Comparison of ENCODE assay signal across 20 cellular contexts in genomic region chr6:17721671-17722070, GRCh38. TPM values are rescaled to one million over a fixed set of nuclear protein-coding genes. Genes with fewer than 3 reads are reported as not detected.
DNase-seq lines count a peak whose midpoint lies in the region; ATAC-seq and TF ChIP-seq lines count a peak whose summit lies in the region.
"Had no signal": no experiment of that assay in that cellular context is flagged by ENCODE, and none has a peak within 500 bp of the region (broad histone marks: within the 10 kb centered on the region; RNA-seq: fewer than 3 reads in every experiment).

No MANE protein-coding gene starts in this region.

- DNase-seq in ELF-1 (ENCODE audit: low read depth, low spot score) (peak; percentile 75), NCI-H2171 (lab: John Stamatoyannopoulos, UW) (peak; percentile 66), endodermal cell (peak; percentile 38), osteoblast (ENCODE audit: insufficient read length, low spot score, missing footprints) (peak; percentile 41), GOT3 (lab: John Stamatoyannopoulos, UW) (no peak), Ammon's horn (ENCODE audit: low spot score) (no peak)
- DNase-seq: Calu3; CD4-positive, alpha-beta memory T cell; GDM1; NCI-H1092 treated with DMSO at 0.1 percent for 48 hours; NCI-H1436 treated with DMSO at 0.1 percent for 48 hours; NCI-H1930; NCI-H69; NK-92 treated with Interleukin-12 subunit alpha and Interleukin-12 subunit beta, amount 100 ng/mL, for 24 hours; SJCRH30 had no signal

- H3K9me3 Mint-ChIP-seq in endodermal cell, result no peaks in the 10 kb centered on the region
- H3K9me3 Mint-ChIP-seq: CD4-positive, alpha-beta memory T cell had no signal

- H3K27ac Mint-ChIP-seq in endodermal cell, result no peak overlapping the region
- H3K27ac Mint-ChIP-seq: CD4-positive, alpha-beta memory T cell had no signal

- H3K36me3 ChIP-seq in endodermal cell (ENCODE audit: control insufficient read depth, insufficient read depth, low read length) (no peaks in the 10 kb centered on the region), osteoblast (ENCODE audit: insufficient read depth, low read length) (no peaks in the 10 kb centered on the region)
- H3K36me3 ChIP-seq: BLaER1, HAP-1, SJCRH30 had no signal

- H3K4me1 Mint-ChIP-seq in endodermal cell, result peaks cover 9% of the 10 kb centered on the region
- H3K4me1 Mint-ChIP-seq: CD4-positive, alpha-beta memory T cell had no signal

- WGBS in endodermal cell (ENCODE audit: insufficient coverage in 1 of 2, insufficient read length in 1 of 2), 2 experiments, result 46 to 81% methylated on average over 2 to 3 of the region's 3 CpGs

- no peak overlapping the region for H3K9ac ChIP-seq in endodermal cell (ENCODE audit: extremely low read depth, low read length, poor library complexity, severe bottlenecking)
- H3K9ac ChIP-seq: BLaER1, KMS-11 had no signal

- H3K4me1 ChIP-seq in endodermal cell (ENCODE audit: control insufficient read depth, insufficient read depth, low read length) (no peaks in the 10 kb centered on the region), osteoblast (ENCODE audit: insufficient read depth, low read length) (peaks cover 4% of the 10 kb centered on the region)
- H3K4me1 ChIP-seq: SJCRH30 had no signal

- H3K27me3 ChIP-seq in endodermal cell (ENCODE audit: control insufficient read depth, insufficient read depth, low read length, poor library complexity, severe bottlenecking) (no peaks in the 10 kb centered on the region), osteoblast (ENCODE audit: insufficient read depth, low read length) (no peaks in the 10 kb centered on the region)
- H3K27me3 ChIP-seq: BLaER1, SJCRH30 had no signal

- no peak overlapping the region for H3K4me2 ChIP-seq in osteoblast (ENCODE audit: insufficient read depth, low read length)
- H3K4me2 ChIP-seq: BLaER1, KMS-11 had no signal

- no peaks in the 10 kb centered on the region for H3K36me3 Mint-ChIP-seq in endodermal cell (ENCODE audit: low read depth)
- H3K36me3 Mint-ChIP-seq: CD4-positive, alpha-beta memory T cell had no signal

- no peak for ATAC-seq in GM21723 (IDR thresholded peaks at IDR 0.05; ENCODE audit: unreplicated experiment)
- ATAC-seq in GM19395 (IDR thresholded peaks at IDR 0.05; ENCODE audit: unreplicated experiment), result no peak

- no peaks in the 10 kb centered on the region for H3K27me3 Mint-ChIP-seq in endodermal cell (ENCODE audit: insufficient read depth)
- H3K27me3 Mint-ChIP-seq: CD4-positive, alpha-beta memory T cell had no signal

- H3K27ac ChIP-seq in endodermal cell (ENCODE audit: low read depth, low read length) (no peak overlapping the region), osteoblast (ENCODE audit: low read depth, low read length) (no peak overlapping the region)
- H3K27ac ChIP-seq: BLaER1, KMS-11, SJCRH30 had no signal

- H3K4me3 Mint-ChIP-seq in endodermal cell, result no peak overlapping the region
- H3K4me3 Mint-ChIP-seq: CD4-positive, alpha-beta memory T cell had no signal

- TF ChIP-seq CTCF in endodermal cell (conservative IDR thresholded peaks at IDR 0.05), result no peak
- TF ChIP-seq CTCF in osteoblast (IDR thresholded peaks at IDR 0.05; ENCODE audit: extremely low read depth, low read depth, low read length), result no peak

- H4K20me1 ChIP-seq in osteoblast (ENCODE audit: insufficient read depth, low read length), result no peaks in the 10 kb centered on the region
- H4K20me1 ChIP-seq: BLaER1 had no signal

- H3K4me3 ChIP-seq in endodermal cell (ENCODE audit: low read length) (no peak overlapping the region), osteoblast (ENCODE audit: insufficient read depth, low read length) (no peak overlapping the region)
- H3K4me3 ChIP-seq: BLaER1, HAP-1, SJCRH30 had no signal

- H2AFZ ChIP-seq in osteoblast (ENCODE audit: low read length), result no peak overlapping the region

- H3K9me3 ChIP-seq in endodermal cell (ENCODE audit: control insufficient read depth, low read length) (no peaks in the 10 kb centered on the region), osteoblast (ENCODE audit: low read depth, low read length) (no peaks in the 10 kb centered on the region)
- H3K9me3 ChIP-seq: BLaER1, HAP-1, SJCRH30 had no signal

- H3K79me2 ChIP-seq in osteoblast (ENCODE audit: insufficient read depth, low read length), result no peaks in the 10 kb centered on the region

RNA-seq across cellular contexts. Expression of gene NUP153, which starts 14.9 kb away (rescaled TPM):
- total RNA-seq in endodermal cell (10 to 100 TPM; 58.9 to 69.6 TPM), osteoblast (28.6 TPM in 2 replicates)
- 55.4 TPM for polyA plus RNA-seq in endodermal cell (2013, experiment 1 of 2)
- 54.9 TPM for polyA plus RNA-seq in endodermal cell (2013, experiment 2 of 2)

Comparison
In these comparisons a context has a peak if more than half of its experiments do, and no peak if none do; other contexts are left out.
1. DNase-seq: peak in ELF-1 (single experiment), NCI-H2171 (single experiment), endodermal cell (single experiment) and osteoblast (single experiment); none in GOT3 (single experiment) and Ammon's horn (single experiment).